Comparison of ENCODE assay signal across 24 cellular contexts in genomic region chr3:188176884-188177283, GRCh38. TPM values are rescaled to one million over a fixed set of nuclear protein-coding genes. Genes with fewer than 3 reads are reported as not detected.
DNase-seq lines count a peak whose midpoint lies in the region; ATAC-seq, FAIRE-seq and TF ChIP-seq lines count a peak whose summit lies in the region.
"Had no signal": no experiment of that assay in that cellular context is flagged by ENCODE, and none has a peak within 500 bp of the region (broad histone marks: within the 10 kb centered on the region; RNA-seq: fewer than 3 reads in every experiment).

No MANE protein-coding gene starts in this region.

- H3K27ac Mint-ChIP-seq in stimulated activated memory B cell treated with anti-CD40 and anti-IgM and Interleukin-4, amounts not matched to agents 10 μg/mL and 1 μg/mL and 100 μg/mL, for 72 hours, result peak overlapping the region; percentile 13
- H3K27ac Mint-ChIP-seq: activated CD4-positive, alpha-beta memory T cell treated with anti-CD3 and anti-CD28 coated beads for 36 hours; T-helper 1 cell treated with Interleukin-12 subunit alpha and Interleukin-12 subunit beta and Interleukin-4 antibody, amounts not matched to agents 30 μg/mL and 1 μg/mL, for 36 hours had no signal

- H3K27me3 Mint-ChIP-seq in stimulated activated memory B cell treated with anti-CD40 and anti-IgM and Interleukin-4, amounts not matched to agents 10 μg/mL and 1 μg/mL and 100 μg/mL, for 72 hours, result no peaks in the 10 kb centered on the region
- H3K27me3 Mint-ChIP-seq: activated CD4-positive, alpha-beta memory T cell treated with anti-CD3 and anti-CD28 coated beads for 36 hours; activated naive CD4-positive, alpha-beta T cell treated with anti-CD3 and anti-CD28 coated beads, Interleukin-2, amount 10 ng/mL, durations not matched to agents 7 days and 5 days; CD4-positive, alpha-beta memory T cell had no signal

- BruUV-seq in PC-9 (replicated peaks; lab: Mats Ljungman, UMichigan), result no TSS peak

- no peak overlapping the region for H3K4me3 Mint-ChIP-seq in stimulated activated memory B cell treated with anti-CD40 and anti-IgM and Interleukin-4, amounts not matched to agents 10 μg/mL and 1 μg/mL and 100 μg/mL, for 72 hours
- H3K4me3 Mint-ChIP-seq: activated CD4-positive, alpha-beta memory T cell treated with anti-CD3 and anti-CD28 coated beads for 36 hours; activated naive CD4-positive, alpha-beta T cell treated with anti-CD3 and anti-CD28 coated beads, Interleukin-2, amount 10 ng/mL, durations not matched to agents 7 days and 5 days; CD4-positive, alpha-beta memory T cell; neural crest cell; T-helper 1 cell treated with Interleukin-12 subunit alpha and Interleukin-12 subunit beta and Interleukin-4 antibody, amounts not matched to agents 30 μg/mL and 1 μg/mL, for 36 hours had no signal

- H3K27me3 ChIP-seq in PC-9 (ENCODE audit: insufficient read depth, low read depth) (no peaks in the 10 kb centered on the region), mesenchymal stem cell (ENCODE audit: control insufficient read depth in 1 of 2, insufficient read depth in 1 of 2, low read length in 2 of 2) (no peaks in the 10 kb centered on the region), small intestine (ENCODE audit: control insufficient read depth in 2 of 2, insufficient read depth in 2 of 2, low read length in 2 of 2) (no peaks in the 10 kb centered on the region)
- H3K27me3 ChIP-seq: gastrocnemius medialis, ovary, spleen had no signal

- peaks cover 48% of the 10 kb centered on the region for H3K79me2 ChIP-seq in PC-9 (ENCODE audit: low read depth)

- no peaks in the 10 kb centered on the region for H3K9me3 ChIP-seq in PC-9 (ENCODE audit: insufficient read depth, low read depth)
- no peaks in the 10 kb centered on the region for H3K9me3 ChIP-seq in mesenchymal stem cell (ENCODE audit: control insufficient read depth, low read length)
- no peaks in the 10 kb centered on the region for H3K9me3 ChIP-seq in small intestine (ENCODE audit: control insufficient read depth, low read depth)
- H3K9me3 ChIP-seq: gastrocnemius medialis, ovary, spleen had no signal

- H3K4me1 Mint-ChIP-seq in stimulated activated memory B cell treated with anti-CD40 and anti-IgM and Interleukin-4, amounts not matched to agents 10 μg/mL and 1 μg/mL and 100 μg/mL, for 72 hours, result peaks cover 44% of the 10 kb centered on the region

- no peak overlapping the region for H4K8ac ChIP-seq in mesenchymal stem cell (ENCODE audit: low read length)

- peak overlapping the region in 1 of 2 experiments; percentile 42 for H3K14ac ChIP-seq in mesenchymal stem cell (ENCODE audit: low read length in 2 of 2)

- no peak overlapping the region for H3K4ac ChIP-seq in mesenchymal stem cell (ENCODE audit: low read depth in 1 of 2, low read length in 2 of 2)

- H2BK120ac ChIP-seq in mesenchymal stem cell (ENCODE audit: low read depth, low read length), result no peak overlapping the region

- H2BK5ac ChIP-seq in mesenchymal stem cell (ENCODE audit: low read depth, low read length, poor library complexity, severe bottlenecking), result no peak overlapping the region

- H2AK5ac ChIP-seq in mesenchymal stem cell (ENCODE audit: low read length, severe bottlenecking), result no peak overlapping the region

- peak overlapping the region; percentile 23 for H3K4me2 ChIP-seq in PC-9
- H3K4me2 ChIP-seq in mesenchymal stem cell (ENCODE audit: low read length, poor library complexity, severe bottlenecking), result no peak overlapping the region

- H3K9ac ChIP-seq in mesenchymal stem cell (ENCODE audit: low read length), result no peak overlapping the region

- H3K9me3 Mint-ChIP-seq in stimulated activated memory B cell treated with anti-CD40 and anti-IgM and Interleukin-4, amounts not matched to agents 10 μg/mL and 1 μg/mL and 100 μg/mL, for 72 hours, result no peaks in the 10 kb centered on the region
- H3K9me3 Mint-ChIP-seq: activated CD4-positive, alpha-beta memory T cell treated with anti-CD3 and anti-CD28 coated beads for 36 hours; neural crest cell; T-helper 1 cell treated with Interleukin-12 subunit alpha and Interleukin-12 subunit beta and Interleukin-4 antibody, amounts not matched to agents 30 μg/mL and 1 μg/mL, for 36 hours had no signal

- H3K18ac ChIP-seq in mesenchymal stem cell (ENCODE audit: low read depth in 1 of 2, low read length in 2 of 2), result peak overlapping the region in 1 of 2 experiments; percentile 38

- CTCF ChIA-PET in PC-9 (lab: Charles Lee), result no interaction called here

- no peaks in the 10 kb centered on the region for H3K9me2 ChIP-seq in PC-9 (ENCODE audit: insufficient read depth)

- H3K4me3 ChIP-seq in PC-9 (no peak overlapping the region), mesenchymal stem cell (ENCODE audit: insufficient read depth in 1 of 2, low read depth in 1 of 2, low read length in 2 of 2) (no peak overlapping the region), small intestine (ENCODE audit: low read depth in 1 of 2, low read length in 2 of 2) (no peak overlapping the region)
- H3K4me3 ChIP-seq: gastrocnemius medialis, GM12878, ovary, spleen had no signal

- peak overlapping the region; percentile 47 for H4K91ac ChIP-seq in mesenchymal stem cell (ENCODE audit: low read length)

- peaks cover 9% of the 10 kb centered on the region; the same call in 1 of the 2 replicates for H3K36me3 ChIP-seq in PC-9 (ENCODE audit: low read depth)
- H3K36me3 ChIP-seq in mesenchymal stem cell (ENCODE audit: control insufficient read depth in 1 of 2, insufficient read depth in 2 of 2, low read depth in 1 of 2, low read length in 2 of 2), result peaks cover 5 to 11% of the 10 kb centered on the region in 2 experiments
- H3K36me3 ChIP-seq in small intestine (ENCODE audit: control insufficient read depth in 2 of 2, insufficient read depth in 2 of 2, low read length in 2 of 2), result no peaks in the 10 kb centered on the region
- H3K36me3 ChIP-seq: gastrocnemius medialis, ovary had no signal

- H3K23ac ChIP-seq in mesenchymal stem cell (ENCODE audit: low read length in 2 of 2), result peak overlapping the region in 1 of 2 experiments; percentile 50

- ATAC-seq in stimulated activated memory B cell treated with anti-CD40 and anti-IgM and Interleukin-4, amounts not matched to agents 10 μg/mL and 1 μg/mL and 100 μg/mL, for 72 hours, result no peak
- no peak for ATAC-seq in GM18505 (IDR thresholded peaks at IDR 0.05; ENCODE audit: unreplicated experiment)
- ATAC-seq: activated CD4-positive, CD25-positive, alpha-beta regulatory T cell treated with anti-CD3 and anti-CD28 coated beads, Interleukin-2, amount 50 U/mL, for 24 hours; gastrocnemius medialis; GM12878; SK-N-SH treated with all-trans-retinoic acid at 6 μM for 48 hours had no signal

- peaks cover 4% of the 10 kb centered on the region; the same call in 1 of the 2 replicates for H4K20me1 ChIP-seq in PC-9 (ENCODE audit: insufficient read depth)

- intact Hi-C loops in PC-9 (cut with micrococcal nuclease; ENCODE audit: unreplicated experiment), result loop anchor here (5.0 kb wide), 1 partner anchor 90 kb away; no protein-coding TSS in a partner anchor

- TF ChIP-seq POLR2A in GM18505 (IDR thresholded peaks at IDR 0.05; ENCODE audit: borderline replicate concordance, extremely low read depth, insufficient read depth, insufficient read length), result no peak

- H3F3A ChIP-seq in PC-9 (ENCODE audit: insufficient read depth, low read depth), result peaks cover 9% of the 10 kb centered on the region

- H3K79me1 ChIP-seq in mesenchymal stem cell (replicated peaks; ENCODE audit: low read length, poor library complexity, severe bottlenecking), result peaks cover 24% of the 10 kb centered on the region

- POLR2A ChIA-PET in PC-9 (lab: Charles Lee; ENCODE audit: unreplicated experiment), result no interaction called here

- H3K36me3 Mint-ChIP-seq in stimulated activated memory B cell treated with anti-CD40 and anti-IgM and Interleukin-4, amounts not matched to agents 10 μg/mL and 1 μg/mL and 100 μg/mL, for 72 hours, result peaks cover 22% of the 10 kb centered on the region

- H2BK12ac ChIP-seq in mesenchymal stem cell (ENCODE audit: low read length in 2 of 2), result peak overlapping the region in 1 of 2 experiments; percentile 47

- H2AFZ ChIP-seq in PC-9 (no peak overlapping the region), mesenchymal stem cell (ENCODE audit: low read depth, low read length) (no peak overlapping the region)

- no peak overlapping the region for H2BK15ac ChIP-seq in mesenchymal stem cell (ENCODE audit: low read depth, poor library complexity, severe bottlenecking)

- WGBS in mesenchymal stem cell, result 97% methylated on average over 2 of the region's 2 CpGs
- WGBS in small intestine, 3 donors, result 95 to 97% (median 95%) methylated on average over 2 of the region's 2 CpGs

- TF ChIP-seq CTCF in C4-2B (conservative IDR thresholded peaks at IDR 0.05) (no peak), PC-9 (conservative IDR thresholded peaks at IDR 0.05) (no peak)

- no peak for FAIRE-seq in small intestine (lab: Jason Lieb, UNC)
- FAIRE-seq: A204.1, GM12878 had no signal

- H3K4me1 ChIP-seq in PC-9 (replicated peaks; ENCODE audit: insufficient read depth) (peaks cover 27% of the 10 kb centered on the region), mesenchymal stem cell (ENCODE audit: control insufficient read depth, insufficient read depth, low read depth, low read length) (peaks cover 17% of the 10 kb centered on the region), small intestine (ENCODE audit: control insufficient read depth in 2 of 2, insufficient read depth in 1 of 2, low read depth in 1 of 2, low read length in 1 of 2) (peaks cover 0 to 22% of the 10 kb centered on the region in 2 donors)

- DNase-seq in PC-9 (no peak), mesenchymal stem cell (no peak), T-helper 9 cell (no peak), small intestine (no peak)
- DNase-seq in activated effector memory CD4-positive, alpha-beta T cell treated with anti-CD3 and anti-CD28 coated beads, Interleukin-2, amount 50 U/mL, for 16 hours, result no peak
- DNase-seq: activated CD4-positive, alpha-beta memory T cell treated with anti-CD3 and anti-CD28 coated beads for 36 hours; activated naive CD4-positive, alpha-beta T cell treated with anti-CD3 and anti-CD28 coated beads, Interleukin-2, amount 10 ng/mL, durations not matched to agents 7 days and 5 days; CD4-positive, alpha-beta memory T cell; gastrocnemius medialis; kidney glomerular epithelial cell; NCI-H1436; NCI-H345; NCI-H69; ovary; spleen had no signal

- peak overlapping the region; percentile 62 for H3K27ac ChIP-seq in C4-2B
- no peak overlapping the region for H3K27ac ChIP-seq in PC-9
- no peak overlapping the region for H3K27ac ChIP-seq in mesenchymal stem cell (ENCODE audit: low read length, poor library complexity, severe bottlenecking)
- no peak overlapping the region for H3K27ac ChIP-seq in small intestine (ENCODE audit: low read depth in 1 of 2, low read length in 1 of 2)
- H3K27ac ChIP-seq: ovary, spleen had no signal

RNA-seq across cellular contexts. Expression of gene LPP, which starts 22.9 kb away (rescaled TPM):
- 113 and 148 TPM in 2 replicates for total RNA-seq in PC-9 (2021)
- 37.8 TPM for polyA plus RNA-seq in mesenchymal stem cell (2013, experiment 1 of 2)
- 34.1 TPM for polyA plus RNA-seq in mesenchymal stem cell (2013, experiment 2 of 2)
- 10 to 100 TPM in 1 of 3 donors, 1 to 10 TPM in 2; 5.4 to 19.3 (median 5.6) TPM for polyA plus RNA-seq in small intestine
